In genomic region chr5:170206958-170207357, GRCh38 we compare ENCODE assay signal across 12 cellular contexts. TPM values are rescaled to one million over a fixed set of nuclear protein-coding genes. Genes with fewer than 3 reads are reported as not detected.
"Had no signal": no experiment of that assay in that cellular context is flagged by ENCODE, and none has a peak within 500 bp of the region (broad histone marks: within the 10 kb centered on the region; RNA-seq: fewer than 3 reads in every experiment).

No MANE protein-coding gene starts in this region.

- ATAC-seq: GM23338, HCT116 had no signal

- H3K9me3 Mint-ChIP-seq: GM23338, H9, HFFc6 had no signal

- H3K4me3 Mint-ChIP-seq: GM23338, H9, HFFc6 had no signal

- H3K4me1 Mint-ChIP-seq: GM23338 had no signal

- H3K27ac ChIP-seq: GM23248 had no signal

- H3K9me3 ChIP-seq: HAP-1 had no signal

- H3K4me3 ChIP-seq: GM23248, GM23338, HAP-1 had no signal

- H3K4me1 ChIP-seq: HAP-1 had no signal

- DNase-seq: GM23248, GOT3, H7, H9, HCEC 1CT, HFFc6 had no signal

- FAIRE-seq: H1, H54 had no signal

- H3K4me2 ChIP-seq: GM23338 had no signal

- H3K9ac ChIP-seq: GM23248 had no signal

- H3K36me3 ChIP-seq: HAP-1 had no signal

- H3K27ac Mint-ChIP-seq: GM23338, H9, HFFc6 had no signal

- H2AFZ ChIP-seq: GM23248 had no signal

RNA-seq across cellular contexts. Expression of gene C5orf58, which starts 25.8 kb away (rescaled TPM):
- total RNA-seq: GM23248, H4, HFFc6 had no signal
- polyA plus RNA-seq: GM23248 had no signal
